ENCODE assay signal across 8 cellular contexts in the genomic region with DNA sequence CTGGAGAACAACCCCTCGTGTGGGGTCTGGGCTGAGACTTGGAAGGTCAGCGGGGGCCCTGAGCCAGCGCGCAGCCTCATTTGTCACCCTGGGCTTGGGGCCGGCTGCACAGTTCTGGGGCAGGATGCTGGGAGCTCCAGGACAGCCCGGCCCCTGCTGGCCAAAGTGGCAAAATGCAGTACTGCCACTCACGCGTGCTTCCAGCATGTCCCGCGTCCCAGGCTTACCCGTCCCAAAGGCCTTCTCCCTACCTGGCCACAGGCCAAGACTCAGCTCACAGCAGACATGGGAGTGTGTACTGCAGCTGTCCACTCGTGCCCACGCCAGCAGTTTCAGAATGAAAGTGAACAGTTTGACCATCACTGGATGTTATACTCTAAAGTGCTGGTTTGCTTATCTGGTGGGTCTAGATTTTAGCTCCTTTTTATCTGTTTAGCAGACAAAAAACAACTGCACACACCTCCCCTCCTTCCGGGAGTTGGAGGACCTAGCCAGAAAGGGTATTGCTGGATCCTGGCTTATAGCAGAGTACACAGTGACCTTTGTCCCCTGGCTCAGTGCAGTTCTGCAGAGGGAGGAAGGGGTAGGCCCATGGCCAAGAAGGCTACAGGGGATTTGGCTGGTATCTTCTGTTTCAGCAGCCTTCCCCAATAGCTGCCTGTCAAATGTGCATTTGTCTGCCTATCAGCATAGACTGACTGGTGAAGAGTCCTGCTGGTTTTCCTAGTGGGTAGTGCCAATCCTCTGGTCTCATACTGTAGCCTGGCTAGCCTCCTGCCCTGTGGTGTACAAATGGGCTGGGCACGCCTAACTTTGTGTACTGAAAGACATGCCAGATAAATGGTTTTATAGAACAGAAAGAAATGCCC.
DNase-seq lines count a peak whose midpoint lies in the region; ATAC-seq and TF ChIP-seq lines count a peak whose summit lies in the region.

No MANE protein-coding gene starts in this region.

- DNase-seq in AML-193 (lab: John Stamatoyannopoulos, UW) = peak; percentile 12 to 40
- DNase-seq in Kasumi-1 (lab: John Stamatoyannopoulos, UW) = peak; percentile 60 to 66
- DNase-seq in cardiac fibroblast (ENCODE audit: low read depth in 2 of 2) = peak; percentile 78 to 95
- DNase-seq in inferior parietal cortex (ENCODE audit: extremely low spot score) = peak; percentile 90

- H3K27ac ChIP-seq in skin epidermis = peak overlapping the region in 15 of 21 experiments; percentile 3 to 67 (median 37)

- TF ChIP-seq CTCF in WI38 (IDR thresholded peaks at IDR 0.05; ENCODE audit: low read depth, low read length) = peak; percentile 93
- TF ChIP-seq CTCF in cardiac fibroblast (IDR thresholded peaks at IDR 0.05; ENCODE audit: low read depth, low read length) = peak; percentile 91

- H3K4me3 ChIP-seq in WI38 (ENCODE audit: low read depth, low read length) = no peak overlapping the region
- H3K4me3 ChIP-seq in cardiac fibroblast (replicated peaks in 1 of 2; ENCODE audit: low read depth in 2 of 2, low read length in 2 of 2) = peak overlapping the region in 1 of 2 donors; percentile 2
- no peak overlapping the region for H3K4me3 ChIP-seq in skin epidermis

- ATAC-seq in GM19351 (IDR thresholded peaks at IDR 0.05; ENCODE audit: unreplicated experiment) = peak; percentile 81
- ATAC-seq in HG03469 (IDR thresholded peaks at IDR 0.05; ENCODE audit: unreplicated experiment) = no peak

Comparison
In these comparisons a context has a peak if more than half of its experiments do, and no peak if none do; other contexts are left out.
1. DNase-seq: peak in every context shown above with its lines; median percentile 90 in inferior parietal cortex; 86 in cardiac fibroblast; 63 in Kasumi-1; 26 in AML-193.